1 cellular context compared by ENCODE assay signal in genomic region chr12:96239711-96240234, GRCh38.
TF ChIP-seq lines count a peak whose summit lies in the region.

No MANE protein-coding gene starts in this region.

TF ChIP-seq in K562, 482 proteins besides CTCF, POLR2A, EP300 and RAD21 (continued from another document):
- TF ChIP-seq ZNF436 (CRISPR knock-in tag; IDR thresholded peaks at IDR 0.05): no peak
